In genomic region chr7:2354173-2355078, GRCh38 we compare ENCODE assay signal across 1 cellular context.
TF ChIP-seq lines count a peak whose summit lies in the region.

TSS of gene EIF3B (plus strand) at chr7:2354827. CDS start at chr7:2354922, 95 bp downstream.

TF ChIP-seq in HepG2, 621 proteins besides CTCF, POLR2A, EP300 and RAD21 (continued from another document and continues in another):
- TF ChIP-seq ZNF496 (CRISPR knock-in tag; IDR thresholded peaks at IDR 0.05; ENCODE audit: insufficient replicate concordance) (no peak), ARHGAP35 (CRISPR knock-in tag; IDR thresholded peaks at IDR 0.05; ENCODE audit: borderline replicate concordance) (peak; percentile 11; the same call in 1 of the 2 replicates), EHMT2 (IDR thresholded peaks at IDR 0.05; ENCODE audit: borderline replicate concordance, low read depth, low read length) (no peak), TERF1 (CRISPR knock-in tag; IDR thresholded peaks at IDR 0.05) (no peak), JUND (CRISPR knock-in tag; IDR thresholded peaks at IDR 0.05) (no peak), NR2C2 (CRISPR knock-in tag; IDR thresholded peaks at IDR 0.05; ENCODE audit: borderline replicate concordance) (peak; percentile 22; the same call in 1 of the 2 replicates), ZSCAN22 (CRISPR knock-in tag; IDR thresholded peaks at IDR 0.05) (peak; percentile 41; the same call in 1 of the 2 replicates), HBP1 (CRISPR knock-in tag; IDR thresholded peaks at IDR 0.05; ENCODE audit: low read depth) (peak; percentile 80), ZNF331 (CRISPR knock-in tag; IDR thresholded peaks at IDR 0.05) (no peak; the same call in 1 of the 2 replicates), CCDC6 (CRISPR knock-in tag; IDR thresholded peaks at IDR 0.05) (0 out of 2 replicates have a peak, but pooled peaks have one; percentile 46), ZNF317 (CRISPR knock-in tag; IDR thresholded peaks at IDR 0.05) (no peak), PAXIP1 (CRISPR knock-in tag; conservative IDR thresholded peaks at IDR 0.05) (0 out of 2 replicates have a peak, but pooled peaks have one; percentile 19), PHF21A (CRISPR knock-in tag; IDR thresholded peaks at IDR 0.05) (peak; percentile 63; the same call in 1 of the 2 replicates), GPBP1L1 (CRISPR knock-in tag; IDR thresholded peaks at IDR 0.05) (no peak), KMT2B (CRISPR knock-in tag; IDR thresholded peaks at IDR 0.05) (peak; percentile 33; the same call in 1 of the 2 replicates), ZNF788 (CRISPR knock-in tag; IDR thresholded peaks at IDR 0.05; ENCODE audit: borderline replicate concordance) (no peak; the same call in 1 of the 2 replicates), ZBED4 (CRISPR knock-in tag; IDR thresholded peaks at IDR 0.05; ENCODE audit: borderline replicate concordance) (peak; percentile 13; the same call in 1 of the 2 replicates), MYC (CRISPR knock-in tag; IDR thresholded peaks at IDR 0.05; ENCODE audit: borderline replicate concordance) (peak; percentile 100), GZF1 (CRISPR knock-in tag; IDR thresholded peaks at IDR 0.05) (no peak; the same call in 1 of the 2 replicates), ZMYM4 (CRISPR knock-in tag; IDR thresholded peaks at IDR 0.05) (peak; percentile 29; the same call in 1 of the 2 replicates), ETV5 (CRISPR knock-in tag; IDR thresholded peaks at IDR 0.05; ENCODE audit: borderline replicate concordance) (no peak), HOXA3 (CRISPR knock-in tag; IDR thresholded peaks at IDR 0.05) (peak; percentile 97), CCAR2 (optimal IDR thresholded peaks at IDR 0.05; ENCODE audit: low read depth, low read length) (no peak), ERF (CRISPR knock-in tag; IDR thresholded peaks at IDR 0.05) (peak; percentile 59; the same call in 1 of the 2 replicates), ZC3H13 (CRISPR knock-in tag; IDR thresholded peaks at IDR 0.05) (peak; percentile 89), ZNF18 (CRISPR knock-in tag; IDR thresholded peaks at IDR 0.05; ENCODE audit: insufficient replicate concordance) (peak; percentile 87), ZBTB44 (CRISPR knock-in tag; IDR thresholded peaks at IDR 0.05) (0 out of 2 replicates have a peak, but pooled peaks have one; percentile 43), ZNF580 (CRISPR knock-in tag; IDR thresholded peaks at IDR 0.05; ENCODE audit: borderline replicate concordance, low read depth) (no peak), NR2F6 (IDR thresholded peaks at IDR 0.05) (no peak), NR2F6 (CRISPR knock-in tag; IDR thresholded peaks at IDR 0.05) (no peak), BRCA1 (CRISPR knock-in tag; IDR thresholded peaks at IDR 0.05) (0 out of 2 replicates have a peak, but pooled peaks have one; percentile 22), ZNF143 (CRISPR knock-in tag; IDR thresholded peaks at IDR 0.05) (peak; percentile 87), ZNF142 (CRISPR knock-in tag; IDR thresholded peaks at IDR 0.05) (no peak), TBL1XR1 (IDR thresholded peaks at IDR 0.05; ENCODE audit: borderline replicate concordance, low read length, partially characterized antibody) (no peak), XBP1 (CRISPR knock-in tag; IDR thresholded peaks at IDR 0.05) (0 out of 2 replicates have a peak, but pooled peaks have one; percentile 23), SKI (IDR thresholded peaks at IDR 0.05; ENCODE audit: partially characterized antibody) (peak; percentile 43)
